In genomic region chr1:46166521-46167462, GRCh38 we compare ENCODE assay signal across 8 cellular contexts. TPM values are rescaled to one million over a fixed set of nuclear protein-coding genes. Genes with fewer than 3 reads are reported as not detected.
DNase-seq lines count a peak whose midpoint lies in the region; ATAC-seq and TF ChIP-seq lines count a peak whose summit lies in the region.

No MANE protein-coding gene starts in this region.

- peaks cover 19% of the 10 kb centered on the region for H3K4me1 Mint-ChIP-seq in activated CD4-positive, alpha-beta T cell treated with anti-CD3 and anti-CD28 coated beads, Interleukin-2, amount 10 ng/mL, durations not matched to agents 7 days and 5 days
- H3K4me1 Mint-ChIP-seq in naive thymus-derived CD8-positive, alpha-beta T cell, result peaks cover 16 to 25% (median 19%) of the 10 kb centered on the region in 4 donors

- H3K4me3 ChIP-seq in thyroid gland (replicated peaks in 1 of 3), result peak overlapping the region in 1 of 3 donors; percentile 13

- H3K9me3 ChIP-seq in thyroid gland, result no peaks in the 10 kb centered on the region

- TF ChIP-seq POLR2A in thyroid gland (IDR thresholded peaks at IDR 0.05), result peak; percentile 39 to 61

- no peaks in the 10 kb centered on the region for H3K36me3 ChIP-seq in thyroid gland

- no peaks in the 10 kb centered on the region for H3K27me3 ChIP-seq in thyroid gland

- intact Hi-C loops in thyroid gland (cut with DNase I), result no loop called here

- 9 to 10% methylated on average over 27 to 43 of the region's 47 CpGs for WGBS in thyroid gland, 2 donors

- POLR2A ChIA-PET in activated CD4-positive, alpha-beta T cell treated with anti-CD3 and anti-CD28 coated beads, Interleukin-2, amount 10 ng/mL, durations not matched to agents 7 days and 5 days (lab: Charles Lee), result no interaction called here
- POLR2A ChIA-PET in naive thymus-derived CD8-positive, alpha-beta T cell (lab: Charles Lee), result interaction anchor here (0.6 to 2.4 kb wide), 10 partner anchors 8 to 1074 kb away, joined by 3 to 11 read pairs (median 6); partner anchors contain the start of genes GPBP1L1, LRRC41, LURAP1 and PIK3R3

- peaks cover 27 to 40% of the 10 kb centered on the region in 2 donors for H3K4me1 ChIP-seq in thyroid gland

- DNase-seq in activated CD4-positive, alpha-beta T cell treated with anti-CD3 and anti-CD28 coated beads, Interleukin-2, amount 10 ng/mL, durations not matched to agents 7 days and 5 days, result peak; percentile 56
- peak; percentile 14 for DNase-seq in effector CD4-positive, alpha-beta T cell
- peak in 9 of 10 donors; percentile 19 to 82 (median 54) for DNase-seq in naive thymus-derived CD8-positive, alpha-beta T cell
- DNase-seq in thyroid gland, result peak; percentile 62 to 67
- no peak for DNase-seq in A172 (ENCODE audit: low spot score)

- H3K4me3 Mint-ChIP-seq in activated CD4-positive, alpha-beta T cell treated with anti-CD3 and anti-CD28 coated beads, Interleukin-2, amount 10 ng/mL, durations not matched to agents 7 days and 5 days, result peak overlapping the region; percentile 76
- H3K4me3 Mint-ChIP-seq in naive thymus-derived CD8-positive, alpha-beta T cell, result peak overlapping the region; percentile 85 to 95 (median 90)

- peaks cover 12% of the 10 kb centered on the region for H3K27me3 Mint-ChIP-seq in activated CD4-positive, alpha-beta T cell treated with anti-CD3 and anti-CD28 coated beads, Interleukin-2, amount 10 ng/mL, durations not matched to agents 7 days and 5 days
- H3K27me3 Mint-ChIP-seq in naive thymus-derived CD8-positive, alpha-beta T cell, result peaks cover 0 to 9% (median 0%) of the 10 kb centered on the region in 5 donors

- ATAC-seq in GM21786 (IDR thresholded peaks at IDR 0.05; ENCODE audit: unreplicated experiment) (peak; percentile 44), HG03439 (IDR thresholded peaks at IDR 0.05; ENCODE audit: unreplicated experiment) (no peak), HG03460 (IDR thresholded peaks at IDR 0.05; ENCODE audit: unreplicated experiment) (no peak)
- peak; percentile 84 for ATAC-seq in naive thymus-derived CD8-positive, alpha-beta T cell

- peak overlapping the region; percentile 94 for H3K27ac Mint-ChIP-seq in activated CD4-positive, alpha-beta T cell treated with anti-CD3 and anti-CD28 coated beads, Interleukin-2, amount 10 ng/mL, durations not matched to agents 7 days and 5 days
- H3K27ac Mint-ChIP-seq in naive thymus-derived CD8-positive, alpha-beta T cell, result peak overlapping the region; percentile 92 to 98 (median 96)

- H3K27ac ChIP-seq in thyroid gland, result peak overlapping the region; percentile 36 to 81 (median 81)

- CTCF ChIA-PET in activated CD4-positive, alpha-beta T cell treated with anti-CD3 and anti-CD28 coated beads, Interleukin-2, amount 10 ng/mL, durations not matched to agents 7 days and 5 days (lab: Charles Lee), result interaction anchor here (0.7 to 1.4 kb wide), 5 partner anchors 9 to 132 kb away, joined by 3 to 5 read pairs (median 3); partner anchors contain the start of gene P3R3URF

- H3K9me3 Mint-ChIP-seq in activated CD4-positive, alpha-beta T cell treated with anti-CD3 and anti-CD28 coated beads, Interleukin-2, amount 10 ng/mL, durations not matched to agents 7 days and 5 days, result no peaks in the 10 kb centered on the region
- H3K9me3 Mint-ChIP-seq in naive thymus-derived CD8-positive, alpha-beta T cell, result no peaks in the 10 kb centered on the region

- H3K36me3 Mint-ChIP-seq in activated CD4-positive, alpha-beta T cell treated with anti-CD3 and anti-CD28 coated beads, Interleukin-2, amount 10 ng/mL, durations not matched to agents 7 days and 5 days (ENCODE audit: low read depth), result no peaks in the 10 kb centered on the region
- H3K36me3 Mint-ChIP-seq in naive thymus-derived CD8-positive, alpha-beta T cell, result no peaks in the 10 kb centered on the region

- TF ChIP-seq CTCF in thyroid gland (IDR thresholded peaks at IDR 0.05), result peak in 2 of 6 experiments; percentile 5 to 9

RNA-seq across cellular contexts. Expression of gene TSPAN1, which starts 8.1 kb away (rescaled TPM):
- not detected for total RNA-seq in activated CD4-positive, alpha-beta T cell treated with anti-CD3 and anti-CD28 coated beads, Interleukin-2, amount 10 ng/mL, durations not matched to agents 7 days and 5 days
- total RNA-seq in naive thymus-derived CD8-positive, alpha-beta T cell, result not detected
- not detected for polyA plus RNA-seq in naive thymus-derived CD8-positive, alpha-beta T cell
- total RNA-seq in thyroid gland, result 100 to 1,000 TPM in 2 of 4 donors, 10 to 100 TPM in 2; 61.2 to 154 (median 105) TPM
- 1.6 and 2.3 TPM in 2 replicates for total RNA-seq in A172 (2014; rRNA removed; shearing (Covaris generic))

RNA-seq across cellular contexts. Expression of gene P3R3URF, which starts 9.5 kb away (rescaled TPM):
- total RNA-seq in activated CD4-positive, alpha-beta T cell treated with anti-CD3 and anti-CD28 coated beads, Interleukin-2, amount 10 ng/mL, durations not matched to agents 7 days and 5 days, result not detected
- not detected for total RNA-seq in naive thymus-derived CD8-positive, alpha-beta T cell
- polyA plus RNA-seq in naive thymus-derived CD8-positive, alpha-beta T cell, result not detected
- total RNA-seq in thyroid gland, result not detected
- total RNA-seq in A172 (2014; rRNA removed; shearing (Covaris generic)), result not detected in 2 replicates

RNA-seq across cellular contexts. Expression of gene POMGNT1, which starts 31.4 kb away (rescaled TPM):
- total RNA-seq in activated CD4-positive, alpha-beta T cell treated with anti-CD3 and anti-CD28 coated beads, Interleukin-2, amount 10 ng/mL, durations not matched to agents 7 days and 5 days, result 10 to 100 TPM; 32.0 to 33.4 TPM
- total RNA-seq in naive thymus-derived CD8-positive, alpha-beta T cell, result 10 to 100 TPM; 46.0 to 52.3 TPM
- 10 to 100 TPM; 23.5 to 33.4 (median 24.0) TPM for polyA plus RNA-seq in naive thymus-derived CD8-positive, alpha-beta T cell
- total RNA-seq in thyroid gland, result 10 to 100 TPM; 54.2 to 90.8 (median 79.3) TPM
- total RNA-seq in A172 (2014; rRNA removed; shearing (Covaris generic)), result 85.5 and 89.7 TPM in 2 replicates

RNA-seq across cellular contexts. Expression of gene PIK3R3, which starts 34.4 kb away (rescaled TPM):
- total RNA-seq in activated CD4-positive, alpha-beta T cell treated with anti-CD3 and anti-CD28 coated beads, Interleukin-2, amount 10 ng/mL, durations not matched to agents 7 days and 5 days, result 1 to 10 TPM; 3.5 to 3.9 TPM
- total RNA-seq in naive thymus-derived CD8-positive, alpha-beta T cell, result under 1 TPM; 0.41 to 0.52 TPM
- 1 to 10 TPM in 1 of 3 donors, under 1 TPM in 2; 0.82 to 1.4 (median 0.98) TPM for polyA plus RNA-seq in naive thymus-derived CD8-positive, alpha-beta T cell
- total RNA-seq in thyroid gland, result 10 to 100 TPM; 16.0 to 36.2 (median 20.9) TPM
- 9.2 and 11.2 TPM in 2 replicates for total RNA-seq in A172 (2014; rRNA removed; shearing (Covaris generic))

RNA-seq across cellular contexts. Expression of gene LURAP1, which starts 36.3 kb away (rescaled TPM):
- not detected for total RNA-seq in activated CD4-positive, alpha-beta T cell treated with anti-CD3 and anti-CD28 coated beads, Interleukin-2, amount 10 ng/mL, durations not matched to agents 7 days and 5 days
- total RNA-seq in naive thymus-derived CD8-positive, alpha-beta T cell, result under 1 TPM; 0.33 to 0.65 TPM
- under 1 TPM in 1 of 3 donors, not detected in 2; 0.30 TPM for polyA plus RNA-seq in naive thymus-derived CD8-positive, alpha-beta T cell
- total RNA-seq in thyroid gland, result 10 to 100 TPM; 30.5 to 47.4 (median 37.8) TPM
- 2.5 and 4.2 TPM in 2 replicates for total RNA-seq in A172 (2014; rRNA removed; shearing (Covaris generic))

Comparison
In these comparisons a context has a peak if more than half of its experiments do, and no peak if none do; other contexts are left out.
1. ATAC-seq: peak in GM21786 (single experiment) and naive thymus-derived CD8-positive, alpha-beta T cell (2 of 2); none in HG03439 (single experiment) and HG03460 (single experiment).
2. RNA of gene TSPAN1, which starts 8.1 kb away (total RNA-seq): 61.2 to 154 TPM in thyroid gland; 1.6 to 2.3 TPM in A172, not detected in activated CD4-positive, alpha-beta T cell treated with anti-CD3 and anti-CD28 coated beads, Interleukin-2, amount 10 ng/mL, durations not matched to agents 7 days and 5 days and not detected in naive thymus-derived CD8-positive, alpha-beta T cell; every median in the first group is over 10 times any median in the second.